Comparison of ENCODE assay signal across 10 cellular contexts in genomic region chr15:64507845-64508244, GRCh38. TPM values are rescaled to one million over a fixed set of nuclear protein-coding genes. Genes with fewer than 3 reads are reported as not detected.
A peak's percentile ranks its signal among the peaks of the same experiment; 100 is the strongest.
DNase-seq lines count a peak whose midpoint lies in the region; ATAC-seq and TF ChIP-seq lines count a peak whose summit lies in the region.
"Had no signal": no experiment of that assay in that cellular context is flagged by ENCODE, and none has a peak within 500 bp of the region (broad histone marks: within the 10 kb centered on the region; RNA-seq: fewer than 3 reads in every experiment).

No MANE protein-coding gene starts in this region.

- peaks cover 57% of the 10 kb centered on the region for H3K4me1 Mint-ChIP-seq in activated CD8-positive, alpha-beta T cell treated with anti-CD3 and anti-CD28 coated beads, Interleukin-2, amount 10 ng/mL, durations not matched to agents 7 days and 5 days (ENCODE audit: low read depth)
- peaks cover 43% of the 10 kb centered on the region for H3K4me1 Mint-ChIP-seq in type B pancreatic cell (ENCODE audit: unreplicated experiment)

- peaks cover 33% of the 10 kb centered on the region for H3K36me3 Mint-ChIP-seq in activated CD8-positive, alpha-beta T cell treated with anti-CD3 and anti-CD28 coated beads, Interleukin-2, amount 10 ng/mL, durations not matched to agents 7 days and 5 days (ENCODE audit: low read depth)
- peaks cover 6% of the 10 kb centered on the region for H3K36me3 Mint-ChIP-seq in type B pancreatic cell

- peak overlapping the region; percentile 67 for H3K27ac Mint-ChIP-seq in activated CD8-positive, alpha-beta T cell treated with anti-CD3 and anti-CD28 coated beads, Interleukin-2, amount 10 ng/mL, durations not matched to agents 7 days and 5 days
- H3K27ac Mint-ChIP-seq in type B pancreatic cell: peak overlapping the region; percentile 85

- TF ChIP-seq CTCF in heart left ventricle (IDR thresholded peaks at IDR 0.05) (no peak), lung (IDR thresholded peaks at IDR 0.05; ENCODE audit: control extremely low read depth, extremely low read depth) (no peak), type B pancreatic cell (conservative IDR thresholded peaks at IDR 0.05) (no peak)

- H3K27ac ChIP-seq in heart left ventricle (peak overlapping the region in 9 of 12 donors; percentile 12 to 64 (median 25)), lung (ENCODE audit: low read depth in 1 of 2, low read length in 1 of 2) (peak overlapping the region; percentile 61 to 67)
- H3K27ac ChIP-seq: epithelial cell of prostate, PC-9 had no signal

- POLR2A ChIA-PET in activated CD8-positive, alpha-beta T cell treated with anti-CD3 and anti-CD28 coated beads, Interleukin-2, amount 10 ng/mL, durations not matched to agents 7 days and 5 days (lab: Charles Lee): interaction anchor here (0.7 to 1.8 kb wide), 3 partner anchors 17 to 77 kb away, joined by 3 to 6 read pairs (median 4); no protein-coding TSS in a partner anchor

- no peaks in the 10 kb centered on the region for H3K9me3 ChIP-seq in heart left ventricle
- H3K9me3 ChIP-seq in lung (ENCODE audit: control insufficient read depth in 2 of 2, insufficient read depth in 1 of 2, low read length in 1 of 2): no peaks in the 10 kb centered on the region

- no peaks in the 10 kb centered on the region for H3K27me3 Mint-ChIP-seq in activated CD8-positive, alpha-beta T cell treated with anti-CD3 and anti-CD28 coated beads, Interleukin-2, amount 10 ng/mL, durations not matched to agents 7 days and 5 days (ENCODE audit: low read depth)
- no peaks in the 10 kb centered on the region for H3K27me3 Mint-ChIP-seq in type B pancreatic cell

- H3K4me3 ChIP-seq in heart left ventricle (no peak overlapping the region), lung (no peak overlapping the region)
- H3K4me3 ChIP-seq: PC-9 had no signal

- CTCF ChIA-PET in activated CD8-positive, alpha-beta T cell treated with anti-CD3 and anti-CD28 coated beads, Interleukin-2, amount 10 ng/mL, durations not matched to agents 7 days and 5 days (lab: Charles Lee): interaction anchor here (0.9 to 2.6 kb wide), 10 partner anchors 13 to 145 kb away, joined by 3 to 8 read pairs (median 3); no protein-coding TSS in a partner anchor

- peaks cover 2 to 51% (median 30%) of the 10 kb centered on the region in 12 donors for H3K4me1 ChIP-seq in heart left ventricle
- peaks cover 5 to 16% of the 10 kb centered on the region in 2 donors for H3K4me1 ChIP-seq in lung (ENCODE audit: control insufficient read depth in 2 of 2, insufficient read depth in 2 of 2, low read length in 2 of 2)

- no peak for TF ChIP-seq POLR2A in heart left ventricle (IDR thresholded peaks at IDR 0.05)

- H3K9me3 Mint-ChIP-seq in activated CD8-positive, alpha-beta T cell treated with anti-CD3 and anti-CD28 coated beads, Interleukin-2, amount 10 ng/mL, durations not matched to agents 7 days and 5 days (ENCODE audit: insufficient read depth): no peaks in the 10 kb centered on the region
- H3K9me3 Mint-ChIP-seq in type B pancreatic cell: no peaks in the 10 kb centered on the region

- WGBS in heart left ventricle, 4 donors: 63 to 74% (median 71%) methylated on average over 2 of the region's 2 CpGs
- 68 to 79% methylated on average over 2 of the region's 2 CpGs for WGBS in lung, 2 donors

- DNase-seq in heart left ventricle: no peak
- DNase-seq in left ventricle myocardium superior: no peak
- no peak for DNase-seq in activated CD8-positive, alpha-beta T cell treated with anti-CD3 and anti-CD28 coated beads, Interleukin-2, amount 10 ng/mL, durations not matched to agents 7 days and 5 days
- DNase-seq in lung (ENCODE audit: low spot score): no peak
- DNase-seq in type B pancreatic cell (ENCODE audit: extremely low spot score, unreplicated experiment): no peak
- no peak for DNase-seq in SKM-1 treated with dmso at 0.1 percent for 144 hours (lab: John Stamatoyannopoulos, UW; ENCODE audit: unreplicated experiment)
- DNase-seq in NCI-H82 treated with DMSO at 0.1 percent for 48 hours (lab: John Stamatoyannopoulos, UW; ENCODE audit: unreplicated experiment): no peak

- H3K36me3 ChIP-seq in heart left ventricle (peaks cover 0 to 19% (median 0%) of the 10 kb centered on the region in 9 donors), lung (ENCODE audit: control insufficient read depth in 2 of 2, insufficient read depth in 2 of 2, low read length in 2 of 2) (peaks cover 0 to 4% of the 10 kb centered on the region in 2 donors)

- intact Hi-C loops in heart left ventricle (cut with DNase I) (loop anchor here in 1 of 10 donors (5.0 kb wide), 1 partner anchor 41 kb away; no protein-coding TSS in a partner anchor), left ventricle myocardium superior (cut with micrococcal nuclease) (no loop called here)

- H3K4me3 Mint-ChIP-seq in activated CD8-positive, alpha-beta T cell treated with anti-CD3 and anti-CD28 coated beads, Interleukin-2, amount 10 ng/mL, durations not matched to agents 7 days and 5 days: no peak overlapping the region
- no peak overlapping the region for H3K4me3 Mint-ChIP-seq in type B pancreatic cell

- ATAC-seq in heart left ventricle: no peak
- ATAC-seq in left ventricle myocardium superior: no peak
- no peak for ATAC-seq in activated CD8-positive, alpha-beta T cell treated with anti-CD3 and anti-CD28 coated beads, Interleukin-2, amount 10 ng/mL, durations not matched to agents 7 days and 5 days
- ATAC-seq in lung (ENCODE audit: insufficient read depth, low FRiP score): no peak
- no peak for ATAC-seq in GM18520 (IDR thresholded peaks at IDR 0.05; ENCODE audit: unreplicated experiment)

- no peaks in the 10 kb centered on the region for H3K27me3 ChIP-seq in heart left ventricle
- no peaks in the 10 kb centered on the region for H3K27me3 ChIP-seq in lung (ENCODE audit: control insufficient read depth, insufficient read depth)

RNA-seq across cellular contexts. Expression of gene ZNF609, which starts 47.5 kb away (rescaled TPM):
- total RNA-seq in heart left ventricle (10 to 100 TPM; 12.2 to 24.5 (median 17.2) TPM), left ventricle myocardium superior (17.7 TPM), lung (10 to 100 TPM; 34.3 to 54.2 TPM), type B pancreatic cell (ENCODE audit: low replicate concordance) (51.5 and 53.1 TPM in 2 replicates)
- polyA plus RNA-seq in heart left ventricle (10 to 100 TPM in 1 of 2 donors, 1 to 10 TPM in 1; 5.8 to 13.4 TPM), lung (1 to 10 TPM; 8.1 to 9.6 TPM)
- total RNA-seq in activated CD8-positive, alpha-beta T cell treated with anti-CD3 and anti-CD28 coated beads, Interleukin-2, amount 10 ng/mL, durations not matched to agents 7 days and 5 days: 10 to 100 TPM; 39.9 to 40.5 TPM
